Comparison of ENCODE assay signal across 8 cellular contexts in the genomic region with DNA sequence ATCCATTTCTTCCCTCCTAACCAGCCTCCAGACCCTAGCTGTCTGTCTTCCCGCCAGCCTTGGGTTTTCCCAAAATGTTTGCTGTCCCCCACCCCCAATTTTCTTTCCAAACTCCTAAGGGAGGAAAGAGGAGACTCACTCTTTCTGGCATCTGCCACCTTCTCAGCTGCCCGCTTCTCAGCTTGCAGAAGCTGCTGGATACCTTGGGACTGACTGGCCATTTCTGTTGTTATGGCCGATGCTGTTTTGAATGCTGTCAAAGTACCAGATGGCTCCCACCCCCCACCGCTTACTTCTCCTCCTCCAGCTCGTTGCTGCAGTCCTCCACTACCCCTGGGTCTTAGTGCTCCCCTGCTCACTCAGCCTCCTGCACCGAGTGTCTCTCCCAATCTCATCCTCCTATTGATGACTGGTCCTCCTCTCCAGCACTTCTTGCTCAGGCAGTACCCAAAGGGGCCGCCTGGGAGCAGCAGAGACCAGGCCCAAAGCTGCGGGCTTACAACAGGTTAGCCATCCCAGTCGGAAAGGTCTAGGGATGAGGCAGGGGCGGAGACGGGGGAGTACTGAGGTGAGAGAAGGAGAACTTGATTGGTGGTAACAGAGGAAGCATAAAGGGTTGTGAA. TPM values are rescaled to one million over a fixed set of nuclear protein-coding genes. Genes with fewer than 3 reads are reported as not detected.
DNase-seq lines count a peak whose midpoint lies in the region; ATAC-seq and TF ChIP-seq lines count a peak whose summit lies in the region.

Gene ATP6V1G2, minus strand, starts transcription at position 270 of the 623 bp plus-strand sequence. Its CDS starts 49 bp downstream, at position 221.

- peak within 1 kb of the TSS; percentile 80 for H3K9ac ChIP-seq in neural cell (ENCODE audit: low read length)

- POLR2A ChIA-PET in Caco-2 (lab: Charles Lee): no interaction called here

- peaks cover 12% of the 10 kb centered on the region for H3K4me1 Mint-ChIP-seq in Caco-2 (ENCODE audit: low read depth, unreplicated experiment)
- peaks cover 42% of the 10 kb centered on the region for H3K4me1 Mint-ChIP-seq in stimulated activated naive CD8-positive, alpha-beta T cell treated with anti-CD3 and anti-CD28 coated beads, Interleukin-15, amount 100 ng/mL, for 72 hours

- peak; percentile 100 for TF ChIP-seq RAD21 in neural cell (conservative IDR thresholded peaks at IDR 0.05)

- BruUV-seq in Caco-2 (replicated peaks; lab: Mats Ljungman, UMichigan): no TSS peak

- no peaks in the 10 kb centered on the region for H3K36me3 ChIP-seq in Caco-2 (ENCODE audit: control insufficient read depth, insufficient read depth, low read length)
- peaks cover 8% of the 10 kb centered on the region; the same call in 1 of the 2 replicates for H3K36me3 ChIP-seq in MG63
- peaks cover 7% of the 10 kb centered on the region for H3K36me3 ChIP-seq in neural cell (ENCODE audit: insufficient read depth, low read length)

- TF ChIP-seq CTCF in Caco-2 (IDR thresholded peaks at IDR 0.05; ENCODE audit: insufficient read depth in 1 of 2, low read depth in 1 of 2, low read length in 1 of 2, severe bottlenecking in 1 of 2, unreplicated experiment in 1 of 2) (peak; percentile 93 to 98), fibroblast of villous mesenchyme (IDR thresholded peaks at IDR 0.05; ENCODE audit: insufficient read depth, low read depth, low read length) (peak; percentile 100), neural cell (IDR thresholded peaks at IDR 0.05; ENCODE audit: poor library complexity, severe bottlenecking) (peak; percentile 100)

- no peaks in the 10 kb centered on the region for H3K27me3 ChIP-seq in Caco-2 (replicated peaks; ENCODE audit: control insufficient read depth, insufficient read depth, low read length)
- no peaks in the 10 kb centered on the region for H3K27me3 ChIP-seq in MG63
- no peaks in the 10 kb centered on the region for H3K27me3 ChIP-seq in neural cell (ENCODE audit: insufficient read depth, low read depth, low read length)

- H3K27me3 Mint-ChIP-seq in Caco-2 (ENCODE audit: insufficient read depth, unreplicated experiment): no peaks in the 10 kb centered on the region
- no peaks in the 10 kb centered on the region for H3K27me3 Mint-ChIP-seq in stimulated activated naive CD8-positive, alpha-beta T cell treated with anti-CD3 and anti-CD28 coated beads, Interleukin-15, amount 100 ng/mL, for 72 hours

- peaks cover 50% of the 10 kb centered on the region for H3K79me2 ChIP-seq in neural cell (replicated peaks; ENCODE audit: insufficient read depth, low read length)

- H3K4me3 Mint-ChIP-seq in Caco-2 (ENCODE audit: unreplicated experiment): peak within 1 kb of the TSS; percentile 87
- peak within 1 kb of the TSS; percentile 83 to 90 for H3K4me3 Mint-ChIP-seq in stimulated activated naive CD8-positive, alpha-beta T cell treated with anti-CD3 and anti-CD28 coated beads, Interleukin-15, amount 100 ng/mL, for 72 hours

- ATAC-seq in GM21825 (IDR thresholded peaks at IDR 0.05; ENCODE audit: unreplicated experiment): peak; percentile 44
- ATAC-seq in stimulated activated naive CD8-positive, alpha-beta T cell treated with anti-CD3 and anti-CD28 coated beads, Interleukin-15, amount 100 ng/mL, for 72 hours: peak; percentile 80

- H4K20me1 ChIP-seq in neural cell (ENCODE audit: insufficient read depth): no peaks in the 10 kb centered on the region

- peak within 1 kb of the TSS; percentile 74 for H3K4me2 ChIP-seq in neural cell (ENCODE audit: low read length)

- peak; percentile 93 to 94 for DNase-seq in Caco-2
- peak; percentile 84 for DNase-seq in MG63
- DNase-seq in SHP77 treated with DMSO at 0.1 percent for 48 hours (lab: John Stamatoyannopoulos, UW): peak; percentile 97
- DNase-seq in activated effector memory CD4-positive, alpha-beta T cell treated with anti-CD3 and anti-CD28 coated beads, Interleukin-2, amount 50 U/mL, for 16 hours: peak; percentile 95
- DNase-seq in fibroblast of villous mesenchyme (ENCODE audit: low read depth): peak; percentile 93
- DNase-seq in stimulated activated naive CD8-positive, alpha-beta T cell treated with anti-CD3 and anti-CD28 coated beads, Interleukin-15, amount 100 ng/mL, for 72 hours: peak; percentile 91 to 93

- H3K36me3 Mint-ChIP-seq in Caco-2 (ENCODE audit: insufficient read depth, unreplicated experiment): peaks cover 35% of the 10 kb centered on the region

- H3K27ac ChIP-seq in neural cell (ENCODE audit: low read length): peak within 1 kb of the TSS; percentile 93

- intact Hi-C loops in Caco-2 (cut with micrococcal nuclease; ENCODE audit: unreplicated experiment): loop anchor here (1.0 to 5.0 kb wide), 7 partner anchors 38 to 191 kb away; partner anchors contain the start of genes APOM, CLIC1, CSNK2B and LY6G5B

- H3K9me3 ChIP-seq in Caco-2 (no peaks in the 10 kb centered on the region), MG63 (no peaks in the 10 kb centered on the region), neural cell (ENCODE audit: low read length) (no peaks in the 10 kb centered on the region)

- peak within 1 kb of the TSS; percentile 64 for H3K27ac Mint-ChIP-seq in Caco-2 (ENCODE audit: unreplicated experiment)
- H3K27ac Mint-ChIP-seq in stimulated activated naive CD8-positive, alpha-beta T cell treated with anti-CD3 and anti-CD28 coated beads, Interleukin-15, amount 100 ng/mL, for 72 hours: peak within 1 kb of the TSS; percentile 75 to 78

- peaks cover 6% of the 10 kb centered on the region for H3K4me1 ChIP-seq in Caco-2

- TF ChIP-seq EP300 in neural cell (conservative IDR thresholded peaks at IDR 0.05; ENCODE audit: poor library complexity, severe bottlenecking): peak; percentile 66

- H3F3A ChIP-seq in neural cell (ENCODE audit: insufficient read depth, low read length, poor library complexity, severe bottlenecking): no peaks in the 10 kb centered on the region

- peak within 1 kb of the TSS; percentile 44 for H3K4me3 ChIP-seq in Caco-2 (ENCODE audit: low read depth, low read length)
- peak within 1 kb of the TSS; percentile 61 for H3K4me3 ChIP-seq in MG63
- peak within 1 kb of the TSS; percentile 64 for H3K4me3 ChIP-seq in fibroblast of villous mesenchyme (ENCODE audit: low read depth, low read length)
- peak within 1 kb of the TSS; percentile 69 for H3K4me3 ChIP-seq in neural cell (ENCODE audit: low read length)

- CTCF ChIA-PET in Caco-2 (lab: Charles Lee): interaction anchor here (0.6 to 2.7 kb wide), 8 partner anchors 28 to 1093 kb away, joined by 3 to 20 read pairs (median 4); partner anchors contain the start of gene APOM

- no peaks in the 10 kb centered on the region for H3K9me2 ChIP-seq in neural cell (ENCODE audit: insufficient read depth, low read length)

- H3K9me3 Mint-ChIP-seq in Caco-2 (ENCODE audit: unreplicated experiment): no peaks in the 10 kb centered on the region
- no peaks in the 10 kb centered on the region for H3K9me3 Mint-ChIP-seq in stimulated activated naive CD8-positive, alpha-beta T cell treated with anti-CD3 and anti-CD28 coated beads, Interleukin-15, amount 100 ng/mL, for 72 hours

- peak within 1 kb of the TSS; percentile 53 for H2AFZ ChIP-seq in neural cell (ENCODE audit: low read depth, low read length)

TF ChIP-seq in neural cell, 6 proteins besides CTCF, POLR2A, EP300 and RAD21:
- peak; percentile 94 for TF ChIP-seq SMC3 (conservative IDR thresholded peaks at IDR 0.05; ENCODE audit: poor library complexity)
- peak; percentile 79 for TF ChIP-seq MXI1 (conservative IDR thresholded peaks at IDR 0.05; ENCODE audit: poor library complexity, severe bottlenecking)
- peak; percentile 44 for TF ChIP-seq TAF1 (IDR thresholded peaks at IDR 0.05; ENCODE audit: low read depth)
- peak; percentile 77 for TF ChIP-seq POLR2AphosphoS5 (IDR thresholded peaks at IDR 0.05)
- no peak for TF ChIP-seq EZH2 (IDR thresholded peaks at IDR 0.05; ENCODE audit: borderline replicate concordance, insufficient read depth, low read length, poor library complexity, severe bottlenecking)
- no peak for TF ChIP-seq REST (IDR thresholded peaks at IDR 0.05; ENCODE audit: borderline replicate concordance)

RNA-seq across cellular contexts. Expression of gene ATP6V1G2, which starts in this region (rescaled TPM):
- total RNA-seq in Caco-2 (2022) (0.26 and 0.43 TPM in 2 replicates), fibroblast of villous mesenchyme (1.3 and 3.0 TPM in 2 replicates)
- 2.1 and 3.4 TPM in 2 replicates for total RNA-seq in MG63 (2014; rRNA removed; shearing (Covaris generic); ENCODE audit: low replicate concordance)
- polyA plus RNA-seq in neural cell: 56.7 and 76.7 TPM in 2 replicates
- 41.6 and 46.1 TPM in 2 replicates for polyA minus RNA-seq in neural cell

Comparison
In these comparisons a context has a peak if more than half of its experiments do, and no peak if none do; other contexts are left out.
1. Peak in every context shown above with its lines: DNase-seq, ATAC-seq, H3K4me3 ChIP-seq and H3K27ac ChIP-seq.
2. Peak in DNase-seq and H3K4me3 ChIP-seq in Caco-2; RNA of the gene not detected or under 1 TPM.